ENCODE assay signal across 10 cellular contexts in the genomic region with DNA sequence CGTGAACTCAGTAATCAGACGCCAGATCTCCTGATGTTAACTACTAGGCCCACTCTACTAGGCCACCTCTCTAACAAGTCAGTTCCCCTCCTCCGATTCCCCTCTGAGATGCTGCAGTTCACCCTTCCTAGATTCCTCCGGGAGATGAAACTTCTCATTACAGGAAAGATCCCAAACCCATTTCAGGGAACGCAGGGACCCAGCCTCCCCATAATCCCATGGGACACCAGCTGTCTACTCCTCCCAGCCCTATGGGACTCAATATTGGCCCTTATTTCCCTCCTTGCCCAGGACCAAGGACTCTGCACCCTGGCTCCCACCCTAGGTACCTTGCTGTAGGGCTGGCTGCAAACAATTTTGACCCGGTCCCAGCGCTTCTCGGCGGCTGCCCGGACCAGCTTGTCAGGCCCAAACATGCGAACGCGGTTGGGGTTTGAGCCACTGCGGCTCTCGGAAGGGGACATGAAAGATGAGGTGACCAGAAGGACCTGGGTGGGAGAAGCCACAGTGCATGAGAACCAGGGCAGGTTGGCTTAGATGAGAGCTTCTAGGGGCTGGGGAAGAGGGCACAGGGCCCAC. TPM values are rescaled to one million over a fixed set of nuclear protein-coding genes. Genes with fewer than 3 reads are reported as not detected.
"Had no signal": no experiment of that assay in that cellular context is flagged by ENCODE, and none has a peak within 500 bp of the region (broad histone marks: within the 10 kb centered on the region; RNA-seq: fewer than 3 reads in every experiment).

No MANE protein-coding gene starts in this region.

- DNase-seq: upper lobe of right lung had no signal

- H3K4me3 Mint-ChIP-seq: activated CD4-positive, alpha-beta memory T cell treated with anti-CD3 and anti-CD28 coated beads for 36 hours; activated naive CD4-positive, alpha-beta T cell treated with anti-CD3 and anti-CD28 coated beads, Interleukin-2, amount 50 U/mL, for 24 hours; neural crest cell; T-helper 1 cell treated with Interleukin-12 subunit alpha and Interleukin-12 subunit beta and Interleukin-4 antibody, amounts not matched to agents 30 μg/mL and 1 μg/mL, for 36 hours had no signal

- H3K9me3 ChIP-seq: heart left ventricle, ovary, sigmoid colon, suprapubic skin, upper lobe of right lung had no signal

- H3K4me1 ChIP-seq: heart left ventricle, sigmoid colon, suprapubic skin, upper lobe of right lung had no signal

- H3K4me3 ChIP-seq: heart left ventricle, ovary, sigmoid colon, suprapubic skin, upper lobe of right lung had no signal

- H3K27me3 ChIP-seq: heart left ventricle, ovary, sigmoid colon, suprapubic skin, upper lobe of right lung had no signal

- H3K27me3 Mint-ChIP-seq: activated CD4-positive, alpha-beta memory T cell treated with anti-CD3 and anti-CD28 coated beads for 36 hours; activated naive CD4-positive, alpha-beta T cell treated with anti-CD3 and anti-CD28 coated beads, Interleukin-2, amount 50 U/mL, for 24 hours had no signal

- H3K27ac ChIP-seq: heart left ventricle, ovary, sigmoid colon, suprapubic skin, upper lobe of right lung had no signal

- H3K4me1 Mint-ChIP-seq: neural crest cell had no signal

- H3K36me3 ChIP-seq: ovary had no signal

- H3K9me3 Mint-ChIP-seq: activated CD4-positive, alpha-beta memory T cell treated with anti-CD3 and anti-CD28 coated beads for 36 hours; activated naive CD4-positive, alpha-beta T cell treated with anti-CD3 and anti-CD28 coated beads, Interleukin-2, amount 50 U/mL, for 24 hours; neural crest cell; T-helper 1 cell treated with Interleukin-12 subunit alpha and Interleukin-12 subunit beta and Interleukin-4 antibody, amounts not matched to agents 30 μg/mL and 1 μg/mL, for 36 hours had no signal

RNA-seq across cellular contexts. Expression of a gene that starts 21.4 kb away (rescaled TPM):
- total RNA-seq: kidney epithelial cell had no signal
